ENCODE assay signal across 1 cellular context in the genomic region with DNA sequence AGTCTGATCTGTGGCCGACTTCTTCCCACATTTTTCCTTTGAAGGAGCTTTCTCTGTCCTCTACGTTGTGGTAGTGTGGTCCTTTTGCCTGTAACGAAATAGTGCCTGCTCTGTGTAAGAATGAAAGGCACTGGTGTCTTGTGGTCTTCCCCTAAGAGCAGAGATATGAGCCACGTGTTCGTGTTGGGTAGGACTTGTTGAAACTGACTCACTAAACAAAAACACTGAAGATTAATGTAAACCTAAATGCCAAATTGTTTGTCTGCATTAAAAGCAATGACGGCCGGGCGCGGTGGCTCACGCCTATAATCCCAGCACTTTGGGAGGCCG.
TF ChIP-seq lines count a peak whose summit lies in the region.

No MANE protein-coding gene starts in this region.

TF ChIP-seq in endothelial cell of umbilical vein, 7 proteins besides CTCF, POLR2A, EP300 and RAD21 (continued from another document):
- TF ChIP-seq, protein P1, sequence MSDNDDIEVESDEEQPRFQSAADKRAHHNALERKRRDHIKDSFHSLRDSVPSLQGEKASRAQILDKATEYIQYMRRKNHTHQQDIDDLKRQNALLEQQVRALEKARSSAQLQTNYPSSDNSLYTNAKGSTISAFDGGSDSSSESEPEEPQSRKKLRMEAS (IDR thresholded peaks at IDR 0.05; ENCODE audit: insufficient read depth, insufficient read length): no peak
